24 cellular contexts compared by ENCODE assay signal in the genomic region with DNA sequence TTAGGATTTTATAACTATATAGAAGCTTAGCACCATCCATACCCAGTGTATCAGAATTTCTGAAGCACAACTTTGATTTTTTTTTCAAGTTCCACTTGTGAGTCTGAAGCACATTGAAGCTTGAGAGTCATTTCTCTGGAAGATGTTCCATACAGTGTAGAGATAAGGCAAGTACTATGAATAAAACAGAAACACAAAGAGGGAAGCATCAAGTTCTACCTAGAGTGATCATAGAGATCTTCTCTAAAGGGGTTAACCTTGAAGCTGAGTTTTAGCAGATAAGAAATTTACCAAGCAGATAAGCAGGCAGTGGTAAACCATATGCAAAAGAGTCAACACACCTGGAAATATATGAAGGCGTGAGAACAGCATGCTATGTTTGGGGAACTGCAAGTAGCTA.
"Had no signal": no experiment of that assay in that cellular context is flagged by ENCODE, and none has a peak within 500 bp of the region (broad histone marks: within the 10 kb centered on the region; RNA-seq: fewer than 3 reads in every experiment).

No MANE protein-coding gene starts in this region.

- H3K27ac ChIP-seq: left lung, ovary, right atrium auricular region, right lobe of liver, stomach, testis, thyroid gland, transverse colon, upper lobe of left lung, vagina had no signal

- ATAC-seq: left colon; left lung; natural killer cell treated with Interleukin-12 subunit alpha and Interleukin-12 subunit beta and Interleukin-15 and Interleukin-18, amount 100 ng/mL, for 72 hours; right lobe of liver; stimulated activated memory B cell treated with anti-CD40 and anti-IgM and Interleukin-4, amounts not matched to agents 10 μg/mL and 1 μg/mL and 100 μg/mL, for 72 hours; stimulated activated naive CD8-positive, alpha-beta T cell treated with anti-CD3 and anti-CD28 coated beads, Interleukin-15, Interleukin-2, amounts not matched to agents 100 U/mL and 50 U/mL, for 24 hours had no signal

- DNase-seq: hippocampal formation; immature natural killer cell; kidney; left colon; left lung; mesendoderm; naive B cell; ovary; right lobe of liver; stimulated activated CD4-positive, alpha-beta T cell treated with anti-CD3 and anti-CD28 coated beads, Interleukin-1b, Interleukin-23, amount 100 ng/mL, for 48 hours; stimulated activated CD4-positive, alpha-beta T cell treated with anti-CD3 and anti-CD28 coated beads, Interleukin-2, amount 100 ng/mL, for 48 hours; stimulated activated CD4-positive, alpha-beta T cell treated with anti-CD3 and anti-CD28 coated beads, Interleukin-4, amount 100 ng/mL, for 4 hours; stimulated activated CD8-positive, alpha-beta memory T cell treated with anti-CD3 and anti-CD28 coated beads, Interleukin-4, amount 100 ng/mL, for 48 hours; stimulated activated naive CD8-positive, alpha-beta T cell treated with anti-CD3 and anti-CD28 coated beads, Interleukin-15, Interleukin-2, amounts not matched to agents 100 U/mL and 50 U/mL, for 24 hours; stomach; testis; thyroid gland; transverse colon; upper lobe of left lung had no signal

- FAIRE-seq: islet of Langerhans had no signal
